In the genomic region with DNA sequence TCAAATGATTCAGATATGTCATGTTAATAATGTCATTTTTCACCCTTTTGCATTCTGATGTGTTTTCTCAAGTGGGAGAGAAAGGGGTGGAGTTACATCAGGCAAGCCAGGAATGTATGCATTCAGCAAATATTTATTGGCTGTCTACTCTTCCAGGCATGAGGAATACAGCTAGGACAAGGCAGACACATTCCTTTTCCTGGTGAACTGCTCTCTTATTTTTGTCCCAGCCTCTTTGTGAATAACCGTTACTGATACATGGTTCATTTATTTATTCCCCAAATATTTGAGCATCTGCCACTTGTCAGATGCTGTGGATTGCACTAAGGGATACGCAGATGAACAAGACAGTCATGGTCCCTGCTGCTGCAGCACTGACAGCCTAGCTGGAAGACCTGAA, we compare ENCODE assay signal across 26 cellular contexts. TPM values are rescaled to one million over a fixed set of nuclear protein-coding genes. Genes with fewer than 3 reads are reported as not detected.
DNase-seq lines count a peak whose midpoint lies in the region; ATAC-seq and TF ChIP-seq lines count a peak whose summit lies in the region.
"Had no signal": no experiment of that assay in that cellular context is flagged by ENCODE, and none has a peak within 500 bp of the region (broad histone marks: within the 10 kb centered on the region; RNA-seq: fewer than 3 reads in every experiment).

No MANE protein-coding gene starts in this region.

- H3K4me3 Mint-ChIP-seq in HFFc6: no peak overlapping the region
- H3K4me3 Mint-ChIP-seq: CD4-positive, alpha-beta memory T cell; H9; stimulated activated naive B cell treated with anti-CD40 and anti-IgM and Interleukin-4, amounts not matched to agents 10 μg/mL and 1 μg/mL and 100 μg/mL, for 72 hours; T-helper 1 cell treated with Interleukin-12 subunit alpha and Interleukin-12 subunit beta and Interleukin-4 antibody, amounts not matched to agents 30 μg/mL and 1 μg/mL, for 36 hours had no signal

- no peak overlapping the region for H3K9ac ChIP-seq in adipocyte (ENCODE audit: low read length)
- no peak overlapping the region for H3K9ac ChIP-seq in mesenchymal stem cell (ENCODE audit: low read length)
- H3K9ac ChIP-seq: parathyroid adenoma had no signal

- no peak for ATAC-seq in GM19328 (IDR thresholded peaks at IDR 0.05; ENCODE audit: unreplicated experiment)
- ATAC-seq: gastrocnemius medialis; naive thymus-derived CD4-positive, alpha-beta T cell; sciatic nerve; stimulated activated naive B cell treated with anti-CD40 and anti-IgM and Interleukin-4, amounts not matched to agents 10 μg/mL and 1 μg/mL and 100 μg/mL, for 72 hours had no signal

- H3K36me3 Mint-ChIP-seq in HFFc6 (ENCODE audit: low read depth): no peaks in the 10 kb centered on the region

- peak overlapping the region in 1 of 2 experiments; percentile 61 for H3K18ac ChIP-seq in mesenchymal stem cell (ENCODE audit: low read depth in 1 of 2, low read length in 2 of 2)

- peaks cover 3% of the 10 kb centered on the region; the same call in 1 of the 2 replicates for H3K27me3 Mint-ChIP-seq in HFFc6 (ENCODE audit: insufficient read depth)
- H3K27me3 Mint-ChIP-seq: stimulated activated naive B cell treated with anti-CD40 and anti-IgM and Interleukin-4, amounts not matched to agents 10 μg/mL and 1 μg/mL and 100 μg/mL, for 72 hours had no signal

- no peak overlapping the region for H2BK120ac ChIP-seq in mesenchymal stem cell (ENCODE audit: low read depth, low read length)

- H2BK12ac ChIP-seq in mesenchymal stem cell (ENCODE audit: low read length in 2 of 2): peak overlapping the region in 1 of 2 experiments; percentile 83

- no peak overlapping the region for H3K4me3 ChIP-seq in adipocyte (ENCODE audit: low read length)
- no peak overlapping the region for H3K4me3 ChIP-seq in mesenchymal stem cell (ENCODE audit: insufficient read depth in 1 of 2, low read depth in 1 of 2, low read length in 2 of 2)
- H3K4me3 ChIP-seq: adrenal gland, gastrocnemius medialis had no signal

- no peak overlapping the region for H4K91ac ChIP-seq in mesenchymal stem cell (ENCODE audit: low read length)

- H2BK15ac ChIP-seq in mesenchymal stem cell (ENCODE audit: low read depth, poor library complexity, severe bottlenecking): no peak overlapping the region

- H3K27ac ChIP-seq in mesenchymal stem cell (ENCODE audit: low read length, poor library complexity, severe bottlenecking) (no peak overlapping the region), caudate nucleus (ENCODE audit: low read depth, low read length) (no peak overlapping the region)
- H3K27ac ChIP-seq: adrenal gland, epithelial cell of prostate, gastrocnemius medialis, parathyroid adenoma had no signal

- H3K14ac ChIP-seq in mesenchymal stem cell (ENCODE audit: low read length in 2 of 2): peak overlapping the region in 1 of 2 experiments; percentile 79

- H3K27ac Mint-ChIP-seq in HFFc6: no peak overlapping the region
- H3K27ac Mint-ChIP-seq: CD4-positive, alpha-beta memory T cell; H9; stimulated activated naive B cell treated with anti-CD40 and anti-IgM and Interleukin-4, amounts not matched to agents 10 μg/mL and 1 μg/mL and 100 μg/mL, for 72 hours; T-helper 1 cell treated with Interleukin-12 subunit alpha and Interleukin-12 subunit beta and Interleukin-4 antibody, amounts not matched to agents 30 μg/mL and 1 μg/mL, for 36 hours had no signal

- H3K36me3 ChIP-seq in adipocyte (ENCODE audit: control insufficient read depth, insufficient read depth, low read length, severe bottlenecking) (no peaks in the 10 kb centered on the region), mesenchymal stem cell (ENCODE audit: control insufficient read depth in 1 of 2, insufficient read depth in 2 of 2, low read depth in 1 of 2, low read length in 2 of 2) (no peaks in the 10 kb centered on the region)
- H3K36me3 ChIP-seq: adrenal gland, gastrocnemius medialis, thoracic aorta had no signal

- peak; percentile 25 for DNase-seq in AG20443 (ENCODE audit: low spot score)
- peak; percentile 11 for DNase-seq in HFFc6
- peak; percentile 42 for DNase-seq in adipocyte (ENCODE audit: low read depth)
- peak; percentile 40 for DNase-seq in mesenchymal stem cell
- DNase-seq in stimulated activated CD8-positive, alpha-beta memory T cell treated with anti-CD3 and anti-CD28 coated beads, Interleukin-4, amount 100 ng/mL, for 48 hours: no peak
- DNase-seq in foreskin melanocyte: no peak
- no peak for DNase-seq in caudate nucleus (lab: John Stamatoyannopoulos, UW)
- DNase-seq: activated CD4-positive, alpha-beta T cell treated with anti-CD3 and anti-CD28 coated beads, Interleukin-2, amount 50 U/mL, for 4 hours; activated gamma-delta T cell; adrenal gland; CD4-positive, alpha-beta memory T cell; DMS79; gastrocnemius medialis; H9; KBM-7; MV-4-11; naive thymus-derived CD4-positive, alpha-beta T cell; NCI-H2029 treated with DMSO at 0.1 percent for 48 hours; NCI-H748 treated with DMSO at 0.1 percent for 48 hours; stimulated activated naive B cell treated with anti-CD40 and anti-IgM and Interleukin-4, amounts not matched to agents 10 μg/mL and 1 μg/mL and 100 μg/mL, for 72 hours had no signal

- no peak for TF ChIP-seq CTCF in HFFc6 (IDR thresholded peaks at IDR 0.05)

- H4K8ac ChIP-seq in mesenchymal stem cell (ENCODE audit: low read length): no peak overlapping the region

- H3K4me1 ChIP-seq in adipocyte (ENCODE audit: control insufficient read depth, insufficient read depth, low read length) (peaks cover 15% of the 10 kb centered on the region), mesenchymal stem cell (ENCODE audit: control insufficient read depth, insufficient read depth, low read depth, low read length) (peaks cover 5% of the 10 kb centered on the region)
- H3K4me1 ChIP-seq: parathyroid adenoma had no signal

- H3K4me2 ChIP-seq in mesenchymal stem cell (ENCODE audit: low read length, poor library complexity, severe bottlenecking): no peak overlapping the region

- peaks cover 28% of the 10 kb centered on the region for H3K79me1 ChIP-seq in mesenchymal stem cell (replicated peaks; ENCODE audit: low read length, poor library complexity, severe bottlenecking)

- H2AFZ ChIP-seq in mesenchymal stem cell (ENCODE audit: low read depth, low read length): no peak overlapping the region
- H2AFZ ChIP-seq: parathyroid adenoma had no signal

- no peak overlapping the region for H2AK5ac ChIP-seq in mesenchymal stem cell (ENCODE audit: low read length, severe bottlenecking)

- H3K23ac ChIP-seq in mesenchymal stem cell (ENCODE audit: low read length in 2 of 2): no peak overlapping the region

- H3K27me3 ChIP-seq in adipocyte (replicated peaks; ENCODE audit: control insufficient read depth, insufficient read depth, low read length) (no peaks in the 10 kb centered on the region), mesenchymal stem cell (ENCODE audit: control insufficient read depth in 1 of 2, insufficient read depth in 1 of 2, low read length in 2 of 2) (no peaks in the 10 kb centered on the region)
- H3K27me3 ChIP-seq: adrenal gland, gastrocnemius medialis had no signal

- H3K4me1 Mint-ChIP-seq in HFFc6 (ENCODE audit: low read depth): peaks cover 47% of the 10 kb centered on the region

- H3K9me3 ChIP-seq in adipocyte (ENCODE audit: control insufficient read depth, low read length) (no peaks in the 10 kb centered on the region), mesenchymal stem cell (ENCODE audit: control insufficient read depth, low read length) (no peaks in the 10 kb centered on the region)
- H3K9me3 ChIP-seq: adrenal gland, gastrocnemius medialis, thoracic aorta had no signal

- H3K4ac ChIP-seq in mesenchymal stem cell (ENCODE audit: low read depth in 1 of 2, low read length in 2 of 2): no peak overlapping the region

- WGBS in mesenchymal stem cell: 39% methylated on average over 2 of the region's 2 CpGs

- no peak overlapping the region for H2BK5ac ChIP-seq in mesenchymal stem cell (ENCODE audit: low read depth, low read length, poor library complexity, severe bottlenecking)

- no peaks in the 10 kb centered on the region for H3K9me3 Mint-ChIP-seq in HFFc6
- H3K9me3 Mint-ChIP-seq: CD4-positive, alpha-beta memory T cell; H9; stimulated activated naive B cell treated with anti-CD40 and anti-IgM and Interleukin-4, amounts not matched to agents 10 μg/mL and 1 μg/mL and 100 μg/mL, for 72 hours; T-helper 1 cell treated with Interleukin-12 subunit alpha and Interleukin-12 subunit beta and Interleukin-4 antibody, amounts not matched to agents 30 μg/mL and 1 μg/mL, for 36 hours had no signal

RNA-seq across cellular contexts. Expression of gene PELI2, which starts 6.1 kb away (rescaled TPM):
- 1 to 10 TPM in 5 of 6 experiments, under 1 TPM in 1; 0.69 to 5.9 (median 4.6) TPM for total RNA-seq in HFFc6 (2021; fragmentation: NEBNext Ultra II Directional; extraction: Animal tissue kit (Norgen Biotek cat#: 25700))
- 4.6 TPM for polyA plus RNA-seq in mesenchymal stem cell (2013, experiment 1 of 2)
- polyA plus RNA-seq in mesenchymal stem cell (2013, experiment 2 of 2): 4.7 TPM

Comparison
In these comparisons a context has a peak if more than half of its experiments do, and no peak if none do; other contexts are left out.
1. DNase-seq: peak in AG20443 (single experiment), HFFc6 (single experiment), adipocyte (single experiment) and mesenchymal stem cell (single experiment); none in stimulated activated CD8-positive, alpha-beta memory T cell treated with anti-CD3 and anti-CD28 coated beads, Interleukin-4, amount 100 ng/mL, for 48 hours (single experiment), foreskin melanocyte (single experiment) and caudate nucleus (0 of 61).